In the genomic region with DNA sequence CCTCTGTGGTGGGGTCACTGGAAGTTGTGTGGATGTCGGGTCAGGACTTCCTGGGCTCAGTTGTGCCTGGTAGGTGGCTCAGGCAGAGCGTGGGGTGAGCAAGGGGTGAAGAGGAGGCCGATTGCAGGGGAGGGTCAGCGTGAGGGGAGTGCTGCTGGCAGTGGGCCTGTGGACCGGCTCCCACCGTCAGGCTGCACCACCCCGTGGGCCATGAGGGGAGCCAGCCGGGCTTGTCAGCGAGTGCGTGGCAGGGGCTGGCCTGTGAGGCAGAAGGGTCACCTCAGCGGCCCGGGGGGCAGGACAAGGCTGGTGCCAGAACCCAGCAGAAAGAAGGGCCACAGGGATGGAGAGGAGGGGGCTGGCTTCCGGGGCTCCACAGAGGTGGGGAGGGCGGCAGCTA, we compare ENCODE assay signal across 19 cellular contexts. TPM values are rescaled to one million over a fixed set of nuclear protein-coding genes. Genes with fewer than 3 reads are reported as not detected.
DNase-seq lines count a peak whose midpoint lies in the region; ATAC-seq, FAIRE-seq and TF ChIP-seq lines count a peak whose summit lies in the region.
"Had no signal": no experiment of that assay in that cellular context is flagged by ENCODE, and none has a peak within 500 bp of the region (broad histone marks: within the 10 kb centered on the region; RNA-seq: fewer than 3 reads in every experiment).

No MANE protein-coding gene starts in this region.

- BruUV-seq in K562 (replicated peaks; lab: Mats Ljungman, UMichigan) = no TSS peak

- H3K9me3 ChIP-seq in K562 (replicated peaks; ENCODE audit: control insufficient read depth, insufficient read depth, low read depth, low read length) (no peaks in the 10 kb centered on the region), neutrophil (no peaks in the 10 kb centered on the region)
- H3K9me3 ChIP-seq: MG63 had no signal

- in situ Hi-C loops in K562 (cut with MboI) = no loop called here

- peak overlapping the region; percentile 44 to 70 for H3K27ac Mint-ChIP-seq in activated naive CD4-positive, alpha-beta T cell treated with anti-CD3 and anti-CD28 coated beads, Interleukin-2, amount 50 U/mL, for 72 hours

- CTCF ChIA-PET in K562 (lab: Yijun Ruan, JAX; ENCODE audit: low intra/inter-chr PET ratio) = no interaction called here

- H3K27ac ChIP-seq in K562 (ENCODE audit: extremely low read depth, low read depth, low read length) (no peak overlapping the region), neutrophil (peak overlapping the region; percentile 28)

- ATAC-seq in activated naive CD4-positive, alpha-beta T cell treated with anti-CD3 and anti-CD28 coated beads, Interleukin-2, amount 50 U/mL, for 72 hours = no peak
- ATAC-seq in K562 = no peak

- H4K20me1 ChIP-seq in K562 (replicated peaks; ENCODE audit: control insufficient read depth, insufficient read depth, low read length) = 0 out of 2 replicates have a peak, but pooled peaks cover 3% of the 10 kb centered on the region

- TF ChIP-seq POLR2A in K562 (conservative IDR thresholded peaks at IDR 0.05) = no peak
- no peak for TF ChIP-seq POLR2A in H54 (IDR thresholded peaks at IDR 0.05; ENCODE audit: low read depth, low read length)

- H3K4me2 ChIP-seq in K562 (ENCODE audit: insufficient read depth, low read length) = no peak overlapping the region

- H3K4me3 ChIP-seq in K562 (no peak overlapping the region), neutrophil (ENCODE audit: low read depth in 1 of 2, low read length in 1 of 2) (no peak overlapping the region)
- H3K4me3 ChIP-seq: MG63 had no signal

- H3K4me1 ChIP-seq in K562 (replicated peaks in 1 of 2; ENCODE audit: control insufficient read depth in 2 of 2, insufficient read depth in 2 of 2, low read length in 2 of 2) (peaks cover 0 to 13% of the 10 kb centered on the region in 2 experiments; a peak in 2 of 5 replicates), neutrophil (ENCODE audit: control insufficient read depth in 1 of 2, insufficient read depth in 1 of 2, low read depth in 1 of 2, low read length in 1 of 2) (peaks cover under 1 to 5% of the 10 kb centered on the region in 2 experiments)

- H3K27me3 ChIP-seq in K562 (ENCODE audit: control insufficient read depth in 2 of 2, insufficient read depth in 2 of 2, low read length in 2 of 2) (no peaks in the 10 kb centered on the region), neutrophil (no peaks in the 10 kb centered on the region)
- H3K27me3 ChIP-seq: MG63 had no signal

- H3K9me1 ChIP-seq in K562 (ENCODE audit: control insufficient read depth, insufficient read depth, low read length) = no peaks in the 10 kb centered on the region

- no peak for TF ChIP-seq EP300 in K562 (IDR thresholded peaks at IDR 0.05; ENCODE audit: low read length)

- no peak for DNase-seq in activated naive CD4-positive, alpha-beta T cell treated with anti-CD3 and anti-CD28 coated beads, Interleukin-2, amount 50 U/mL, for 72 hours (ENCODE audit: low spot score in 2 of 2)
- no peak for DNase-seq in activated naive CD4-positive, alpha-beta T cell (lab: John Stamatoyannopoulos, UW)
- DNase-seq in K562 (ENCODE audit: extremely low read depth in 1 of 4, low spot score in 3 of 4) (no peak), hippocampal formation (lab: John Stamatoyannopoulos, UW) (no peak), H54 (ENCODE audit: insufficient read length, low spot score) (no peak), DMS79 (lab: John Stamatoyannopoulos, UW) (no peak)
- DNase-seq: COR-L47; EL; Karpas-422; MG63; NCI-H1092 treated with DMSO at 0.1 percent for 48 hours; NCI-H187; NCI-H526 treated with DMSO at 0.1 percent for 48 hours; NK-92 treated with Interleukin-12 subunit alpha and Interleukin-12 subunit beta, amount 100 ng/mL, for 24 hours; SHP77 treated with DMSO at 0.1 percent for 48 hours had no signal

- no peak for TF ChIP-seq RAD21 in K562 (CRISPR knock-in tag; conservative IDR thresholded peaks at IDR 0.05 in 1 of 2, IDR thresholded peaks at IDR 0.05 in 1 of 2)

- POLR2A ChIA-PET in K562 (lab: Yijun Ruan, JAX) = interaction anchor here (0.7 to 1.1 kb wide), 2 partner anchors 19 to 21 kb away, joined by 3 to 4 read pairs; no protein-coding TSS in a partner anchor

- WGBS in K562 (ENCODE audit: insufficient coverage, low coverage, missing lambda C conversion rate) = 94% methylated on average over 11 of the region's 14 CpGs

- intact Hi-C loops in K562 (cut with micrococcal nuclease) = no loop called here

- no peaks in the 10 kb centered on the region for H3K9me3 Mint-ChIP-seq in activated naive CD4-positive, alpha-beta T cell treated with anti-CD3 and anti-CD28 coated beads, Interleukin-2, amount 50 U/mL, for 72 hours

- H3K79me2 ChIP-seq in K562 (ENCODE audit: control insufficient read depth, insufficient read depth, low read length) = no peaks in the 10 kb centered on the region

- H2AFZ ChIP-seq in K562 (ENCODE audit: low read depth, low read length) = no peak overlapping the region

- H3K36me3 Mint-ChIP-seq in activated naive CD4-positive, alpha-beta T cell treated with anti-CD3 and anti-CD28 coated beads, Interleukin-2, amount 50 U/mL, for 72 hours = peaks cover 19 to 21% of the 10 kb centered on the region in 2 donors

- H3K36me3 ChIP-seq in K562 (ENCODE audit: control insufficient read depth, insufficient read depth, low read length) = peaks cover 92% of the 10 kb centered on the region
- H3K36me3 ChIP-seq in neutrophil = peaks cover 97% of the 10 kb centered on the region

- TF ChIP-seq CTCF in K562 (IDR thresholded peaks at IDR 0.05 in 2 of 3, conservative IDR thresholded peaks at IDR 0.05 in 1 of 3; ENCODE audit: insufficient read depth in 2 of 3, low read depth in 1 of 3, low read length in 3 of 3) (no peak), neutrophil (IDR thresholded peaks at IDR 0.05) (no peak)

- FAIRE-seq in K562 (lab: Jason Lieb, UNC) (no peak), H54 (lab: Jason Lieb, UNC) (no peak)
- FAIRE-seq: GM19239 had no signal

- no peak overlapping the region; a peak in 1 of 4 replicates for H3K9ac ChIP-seq in K562 (ENCODE audit: insufficient read depth in 1 of 2, low read depth in 2 of 2, low read length in 2 of 2)

RNA-seq across cellular contexts. Expression of gene RAB8A, which starts 13.3 kb away (rescaled TPM):
- 100 to 1,000 TPM; 125 to 155 TPM for total RNA-seq in activated naive CD4-positive, alpha-beta T cell treated with anti-CD3 and anti-CD28 coated beads, Interleukin-2, amount 50 U/mL, for 72 hours
- total RNA-seq in K562 (2011; cell fraction: chromatin; rRNA removed; ENCODE audit: low replicate concordance) = 81.6 and 164 TPM in 2 replicates
- 94.9 and 99.9 TPM in 2 replicates for total RNA-seq in K562 (2011; cell fraction: nucleolus; rRNA removed)
- total RNA-seq in K562 (2011; cell fraction: nucleoplasm; rRNA removed) = 96.1 and 105 TPM in 2 replicates
- total RNA-seq in K562 (2014; rRNA removed) (42.5 and 47.2 TPM in 2 replicates), K562 (2014; rRNA removed; fragmentation: Illumina TruSeq; extraction: Trizol) (60.2 and 66.7 TPM in 2 replicates), K562 (2015; rRNA removed; fragmentation: Illumina TruSeq; extraction: Trizol) (92.0 and 102 TPM in 2 replicates), K562 (2021) (71.9 and 82.7 TPM in 2 replicates)
- polyA plus RNA-seq in K562 (2011; rRNA removed) (45.4 and 66.9 TPM in 2 replicates), K562 (2014; fragmentation: Illumina TruSeq; extraction: Trizol) (53.2 and 55.4 TPM in 2 replicates), K562 (2014; fragmentation: Nextera tagmentation; extraction: Ambion mirVana) (10 to 100 TPM; 11.2 to 13.9 TPM), K562 (2014; rRNA removed) (47.1 and 80.1 TPM in 2 replicates)
- 50.7 and 63.0 TPM in 2 replicates for polyA plus RNA-seq in K562 (2011; cell fraction: cytosol; rRNA removed)
- polyA plus RNA-seq in K562 (2011; cell fraction: nucleus; rRNA removed) = 33.2 and 35.1 TPM in 2 replicates
- polyA plus RNA-seq in K562 (2012) = 34.9 and 92.8 TPM in 2 replicates
- polyA minus RNA-seq in K562 (2011; rRNA and poly(A)+ RNA removed) = 168 and 219 TPM in 2 replicates
- polyA minus RNA-seq in K562 (2011; cell fraction: cytosol; rRNA and poly(A)+ RNA removed) = 52.2 and 76.3 TPM in 2 replicates
- 34.5 and 60.4 TPM in 2 replicates for polyA minus RNA-seq in K562 (2011; cell fraction: nucleus; rRNA and poly(A)+ RNA removed)

RNA-seq across cellular contexts. Expression of gene HSH2D, which starts 18.5 kb away (rescaled TPM):
- total RNA-seq in activated naive CD4-positive, alpha-beta T cell treated with anti-CD3 and anti-CD28 coated beads, Interleukin-2, amount 50 U/mL, for 72 hours = 10 to 100 TPM; 23.9 to 49.8 TPM
- total RNA-seq in K562 (2011; cell fraction: chromatin; rRNA removed; ENCODE audit: low replicate concordance) = 0.81 TPM in 1 of 2 replicates, not detected in the other
- 0.39 and 0.67 TPM in 2 replicates for total RNA-seq in K562 (2011; cell fraction: nucleolus; rRNA removed)
- total RNA-seq in K562 (2011; cell fraction: nucleoplasm; rRNA removed) = 0.37 TPM in 1 of 2 replicates, not detected in the other
- total RNA-seq in K562 (2014; rRNA removed) (0.18 and 0.29 TPM in 2 replicates), K562 (2014; rRNA removed; fragmentation: Illumina TruSeq; extraction: Trizol) (0.15 and 0.19 TPM in 2 replicates), K562 (2015; rRNA removed; fragmentation: Illumina TruSeq; extraction: Trizol) (1.1 TPM in 2 replicates), K562 (2021) (0.16 and 0.42 TPM in 2 replicates)
- polyA plus RNA-seq in K562 (2011; rRNA removed) (0.33 and 0.39 TPM in 2 replicates), K562 (2014; fragmentation: Illumina TruSeq; extraction: Trizol) (0.30 and 0.42 TPM in 2 replicates), K562 (2014; fragmentation: Nextera tagmentation; extraction: Ambion mirVana) (under 1 TPM in 1 of 2 experiments, not detected in 1; 0.03 TPM), K562 (2014; rRNA removed) (0.12 and 0.37 TPM in 2 replicates)
- 0.44 and 0.69 TPM in 2 replicates for polyA plus RNA-seq in K562 (2011; cell fraction: cytosol; rRNA removed)
- 0.68 and 0.69 TPM in 2 replicates for polyA plus RNA-seq in K562 (2011; cell fraction: nucleus; rRNA removed)
- 0.40 and 3.0 TPM in 2 replicates for polyA plus RNA-seq in K562 (2012)
- polyA minus RNA-seq in K562 (2011; rRNA and poly(A)+ RNA removed) = 0.09 TPM in 1 of 2 replicates, not detected in the other
- not detected in 2 replicates for polyA minus RNA-seq in K562 (2011; cell fraction: cytosol; rRNA and poly(A)+ RNA removed)
- polyA minus RNA-seq in K562 (2011; cell fraction: nucleus; rRNA and poly(A)+ RNA removed) = 0.22 and 0.27 TPM in 2 replicates
- total RNA-seq: A673, H4 had no signal

RNA-seq across cellular contexts. Expression of gene CIB3, which starts 48.4 kb away (rescaled TPM):
- 1 to 10 TPM in 1 of 2 donors, not detected in 1; 1.0 TPM for total RNA-seq in activated naive CD4-positive, alpha-beta T cell treated with anti-CD3 and anti-CD28 coated beads, Interleukin-2, amount 50 U/mL, for 72 hours
- total RNA-seq in K562 (2011; cell fraction: chromatin; rRNA removed; ENCODE audit: low replicate concordance) = not detected in 2 replicates
- not detected in 2 replicates for total RNA-seq in K562 (2011; cell fraction: nucleolus; rRNA removed)
- total RNA-seq in K562 (2011; cell fraction: nucleoplasm; rRNA removed) = not detected in 2 replicates
- not detected in 2 replicates for total RNA-seq in K562 (2014; rRNA removed)
- total RNA-seq in K562 (2014; rRNA removed; fragmentation: Illumina TruSeq; extraction: Trizol) = not detected in 2 replicates
- total RNA-seq in K562 (2015; rRNA removed; fragmentation: Illumina TruSeq; extraction: Trizol) = not detected in 2 replicates
- total RNA-seq in K562 (2021) = not detected in 2 replicates
- polyA plus RNA-seq in K562 (2011; rRNA removed) = not detected in 2 replicates
- not detected in 2 replicates for polyA plus RNA-seq in K562 (2011; cell fraction: cytosol; rRNA removed)
- polyA plus RNA-seq in K562 (2011; cell fraction: nucleus; rRNA removed) = not detected in 2 replicates
- polyA plus RNA-seq in K562 (2012) = not detected in 2 replicates
- polyA plus RNA-seq in K562 (2014; fragmentation: Illumina TruSeq; extraction: Trizol) = not detected in 2 replicates
- polyA plus RNA-seq in K562 (2014; fragmentation: Nextera tagmentation; extraction: Ambion mirVana) = under 1 TPM in 1 of 2 experiments, not detected in 1; 0.08 TPM
- polyA plus RNA-seq in K562 (2014; rRNA removed) = 0.13 TPM in 1 of 2 replicates, not detected in the other
- not detected in 2 replicates for polyA minus RNA-seq in K562 (2011; rRNA and poly(A)+ RNA removed)
- not detected in 2 replicates for polyA minus RNA-seq in K562 (2011; cell fraction: cytosol; rRNA and poly(A)+ RNA removed)
- polyA minus RNA-seq in K562 (2011; cell fraction: nucleus; rRNA and poly(A)+ RNA removed) = not detected in 2 replicates
- total RNA-seq: A673, H4 had no signal

RNA-seq across cellular contexts. Expression of gene TPM4, which starts 48.7 kb away (rescaled TPM):
- 100 to 1,000 TPM; 405 to 411 TPM for total RNA-seq in activated naive CD4-positive, alpha-beta T cell treated with anti-CD3 and anti-CD28 coated beads, Interleukin-2, amount 50 U/mL, for 72 hours
- total RNA-seq in K562 (2011; cell fraction: chromatin; rRNA removed; ENCODE audit: low replicate concordance) = 73.0 and 113 TPM in 2 replicates
- 52.4 and 58.9 TPM in 2 replicates for total RNA-seq in K562 (2011; cell fraction: nucleolus; rRNA removed)
- total RNA-seq in K562 (2011; cell fraction: nucleoplasm; rRNA removed) = 66.6 and 115 TPM in 2 replicates
- 76.3 and 82.9 TPM in 2 replicates for total RNA-seq in K562 (2014; rRNA removed)
- total RNA-seq in K562 (2014; rRNA removed; fragmentation: Illumina TruSeq; extraction: Trizol) = 81.8 and 91.3 TPM in 2 replicates
- total RNA-seq in K562 (2015; rRNA removed; fragmentation: Illumina TruSeq; extraction: Trizol) = 106 and 111 TPM in 2 replicates
- 61.2 and 63.6 TPM in 2 replicates for total RNA-seq in K562 (2021)
- 104 and 126 TPM in 2 replicates for polyA plus RNA-seq in K562 (2011; rRNA removed)
- polyA plus RNA-seq in K562 (2011; cell fraction: cytosol; rRNA removed) = 36.8 and 82.5 TPM in 2 replicates
- 30.6 and 46.4 TPM in 2 replicates for polyA plus RNA-seq in K562 (2011; cell fraction: nucleus; rRNA removed)
- polyA plus RNA-seq in K562 (2012) = 90.1 and 265 TPM in 2 replicates
- 87.6 and 108 TPM in 2 replicates for polyA plus RNA-seq in K562 (2014; fragmentation: Illumina TruSeq; extraction: Trizol)
- polyA plus RNA-seq in K562 (2014; fragmentation: Nextera tagmentation; extraction: Ambion mirVana) = 10 to 100 TPM; 28.1 to 34.0 TPM
- 77.4 and 86.3 TPM in 2 replicates for polyA plus RNA-seq in K562 (2014; rRNA removed)
- 79.9 and 121 TPM in 2 replicates for polyA minus RNA-seq in K562 (2011; rRNA and poly(A)+ RNA removed)
- 31.3 and 61.1 TPM in 2 replicates for polyA minus RNA-seq in K562 (2011; cell fraction: cytosol; rRNA and poly(A)+ RNA removed)
- 17.5 and 35.4 TPM in 2 replicates for polyA minus RNA-seq in K562 (2011; cell fraction: nucleus; rRNA and poly(A)+ RNA removed)

Comparison
In these comparisons a context has a peak if more than half of its experiments do, and no peak if none do; other contexts are left out.
1. RNA of gene HSH2D, which starts 18.5 kb away (total RNA-seq): 23.9 to 49.8 TPM in activated naive CD4-positive, alpha-beta T cell treated with anti-CD3 and anti-CD28 coated beads, Interleukin-2, amount 50 U/mL, for 72 hours; 0.15 to 1.1 TPM in K562; every median in the first group is over 10 times any median in the second.